Comparison of ENCODE assay signal across 15 cellular contexts in genomic region chr4:94827481-94828110, GRCh38.
DNase-seq lines count a peak whose midpoint lies in the region; ATAC-seq and TF ChIP-seq lines count a peak whose summit lies in the region.
"Had no signal": no experiment of that assay in that cellular context is flagged by ENCODE, and none has a peak within 500 bp of the region (broad histone marks: within the 10 kb centered on the region; RNA-seq: fewer than 3 reads in every experiment).

No MANE protein-coding gene starts in this region.

- H3K27ac ChIP-seq in gastroesophageal sphincter (no peak overlapping the region), thoracic aorta (no peak overlapping the region)
- H3K27ac ChIP-seq: adrenal gland, BLaER1, vagina had no signal

- H3K9me3 ChIP-seq in adipocyte (ENCODE audit: control insufficient read depth, low read length) (no peaks in the 10 kb centered on the region), gastroesophageal sphincter (no peaks in the 10 kb centered on the region), thoracic aorta (no peaks in the 10 kb centered on the region)
- H3K9me3 ChIP-seq: adrenal gland, BLaER1, vagina had no signal

- WGBS in gastroesophageal sphincter (ENCODE audit: low coverage in 1 of 2), 2 donors: 39 to 49% methylated on average over 5 of the region's 5 CpGs

- no peaks in the 10 kb centered on the region for H3K36me3 ChIP-seq in adipocyte (ENCODE audit: control insufficient read depth, insufficient read depth, low read length, severe bottlenecking)
- H3K36me3 ChIP-seq in gastroesophageal sphincter: no peaks in the 10 kb centered on the region
- H3K36me3 ChIP-seq in thoracic aorta: no peaks in the 10 kb centered on the region
- H3K36me3 ChIP-seq: adrenal gland, BLaER1, vagina had no signal

- DNase-seq in activated naive CD4-positive, alpha-beta T cell treated with anti-CD3 and anti-CD28 coated beads, Interleukin-2, amount 50 U/mL, for 72 hours (ENCODE audit: low spot score in 2 of 2): no peak
- DNase-seq in activated naive CD4-positive, alpha-beta T cell (lab: John Stamatoyannopoulos, UW): no peak
- peak; percentile 70 for DNase-seq in adipocyte (ENCODE audit: low read depth)
- no peak for DNase-seq in thoracic aorta (ENCODE audit: low spot score)
- DNase-seq in activated gamma-delta T cell (lab: John Stamatoyannopoulos, UW): no peak
- no peak for DNase-seq in NAMALWA (ENCODE audit: low spot score)
- DNase-seq in NCI-H1930 (lab: John Stamatoyannopoulos, UW): no peak
- DNase-seq: activated CD4-positive, alpha-beta T cell treated with anti-CD3 and anti-CD28 coated beads, Interleukin-2, amount 50 U/mL, for 4 hours; adrenal gland; NCI-H1436 treated with DMSO at 0.1 percent for 48 hours; SHP77 had no signal

- no peaks in the 10 kb centered on the region for H3K9me3 Mint-ChIP-seq in activated naive CD4-positive, alpha-beta T cell treated with anti-CD3 and anti-CD28 coated beads, Interleukin-2, amount 50 U/mL, for 72 hours

- no peak for TF ChIP-seq EP300 in gastroesophageal sphincter (IDR thresholded peaks at IDR 0.05)

- H3K4me1 ChIP-seq in adipocyte (ENCODE audit: control insufficient read depth, insufficient read depth, low read length) (peaks cover 11% of the 10 kb centered on the region), gastroesophageal sphincter (peaks cover 0 to 24% (median 2%) of the 10 kb centered on the region in 3 donors), thoracic aorta (ENCODE audit: control insufficient read depth in 1 of 2, low read depth in 2 of 2) (peaks cover 4 to 21% of the 10 kb centered on the region in 2 donors)
- H3K4me1 ChIP-seq: adrenal gland, BLaER1, vagina had no signal

- peak overlapping the region; percentile 73 for H3K4me3 ChIP-seq in adipocyte (ENCODE audit: low read length)
- H3K4me3 ChIP-seq in gastroesophageal sphincter: no peak overlapping the region
- H3K4me3 ChIP-seq in thoracic aorta: peak overlapping the region; percentile 5
- H3K4me3 ChIP-seq: adrenal gland, BLaER1, GM12878, vagina had no signal

- ATAC-seq in activated naive CD4-positive, alpha-beta T cell treated with anti-CD3 and anti-CD28 coated beads, Interleukin-2, amount 50 U/mL, for 72 hours: peak; percentile 56 to 76
- ATAC-seq in gastroesophageal sphincter: peak; percentile 50
- ATAC-seq in thoracic aorta (ENCODE audit: insufficient number of reproducible peaks, low FRiP score, low read depth): no peak
- ATAC-seq: GM12878 had no signal

- no peak for TF ChIP-seq POLR2A in gastroesophageal sphincter (IDR thresholded peaks at IDR 0.05)

- no peak overlapping the region for H3K27ac Mint-ChIP-seq in activated naive CD4-positive, alpha-beta T cell treated with anti-CD3 and anti-CD28 coated beads, Interleukin-2, amount 50 U/mL, for 72 hours

- H3K27me3 ChIP-seq in adipocyte (replicated peaks; ENCODE audit: control insufficient read depth, insufficient read depth, low read length) (no peaks in the 10 kb centered on the region), gastroesophageal sphincter (no peaks in the 10 kb centered on the region), thoracic aorta (replicated peaks; ENCODE audit: insufficient read depth) (no peaks in the 10 kb centered on the region)
- H3K27me3 ChIP-seq: adrenal gland, BLaER1, vagina had no signal

- TF ChIP-seq CTCF in gastroesophageal sphincter (IDR thresholded peaks at IDR 0.05): no peak
- TF ChIP-seq CTCF in thoracic aorta (IDR thresholded peaks at IDR 0.05): no peak

- H3K36me3 Mint-ChIP-seq in activated naive CD4-positive, alpha-beta T cell treated with anti-CD3 and anti-CD28 coated beads, Interleukin-2, amount 50 U/mL, for 72 hours: no peaks in the 10 kb centered on the region

- peak overlapping the region; percentile 68 for H3K9ac ChIP-seq in adipocyte (ENCODE audit: low read length)
- H3K9ac ChIP-seq: BLaER1 had no signal

Comparison
In these comparisons a context has a peak if more than half of its experiments do, and no peak if none do; other contexts are left out.
1. H3K4me3 ChIP-seq: peak in adipocyte (single experiment) and thoracic aorta (single experiment); none in gastroesophageal sphincter (0 of 2).